In genomic region chr2:237497009-237497819, GRCh38 we compare ENCODE assay signal across 25 cellular contexts. TPM values are rescaled to one million over a fixed set of nuclear protein-coding genes. Genes with fewer than 3 reads are reported as not detected.
A peak's percentile ranks its signal among the peaks of the same experiment; 100 is the strongest.
DNase-seq lines count a peak whose midpoint lies in the region; FAIRE-seq and TF ChIP-seq lines count a peak whose summit lies in the region.
"Had no signal": no experiment of that assay in that cellular context is flagged by ENCODE, and none has a peak within 500 bp of the region (broad histone marks: within the 10 kb centered on the region; RNA-seq: fewer than 3 reads in every experiment).

No MANE protein-coding gene starts in this region.

- H3K9me2 ChIP-seq in PC-9 (ENCODE audit: insufficient read depth) = no peaks in the 10 kb centered on the region

- no peak for TF ChIP-seq CTCF in PC-9 (conservative IDR thresholded peaks at IDR 0.05)
- no peak for TF ChIP-seq CTCF in kidney (IDR thresholded peaks at IDR 0.05; ENCODE audit: borderline replicate concordance, extremely low read depth, insufficient read depth)
- no peak for TF ChIP-seq CTCF in stomach (IDR thresholded peaks at IDR 0.05)
- no peak for TF ChIP-seq CTCF in mesothelial cell of epicardium (IDR thresholded peaks at IDR 0.05; ENCODE audit: unreplicated experiment)

- TF ChIP-seq EP300 in stomach (IDR thresholded peaks at IDR 0.05) = no peak

- H3K36me3 Mint-ChIP-seq in mesothelial cell of epicardium = peaks cover 18% of the 10 kb centered on the region

- H3K27me3 ChIP-seq in PC-9 (ENCODE audit: insufficient read depth, low read depth) = no peaks in the 10 kb centered on the region
- H3K27me3 ChIP-seq in stomach = peaks cover 0 to 16% (median 0%) of the 10 kb centered on the region in 3 donors
- peaks cover 6% of the 10 kb centered on the region for H3K27me3 ChIP-seq in effector memory CD4-positive, alpha-beta T cell (replicated peaks; ENCODE audit: control insufficient read depth, insufficient read depth, low read length, poor library complexity, severe bottlenecking)
- H3K27me3 ChIP-seq: BE2C had no signal

- no peak overlapping the region for H3K9ac ChIP-seq in kidney (ENCODE audit: low read length in 2 of 2)

- POLR2A ChIA-PET in PC-9 (lab: Charles Lee; ENCODE audit: unreplicated experiment) = interaction anchor here (0.6 kb wide), 1 partner anchor 329 kb away, joined by 4 read pairs; no protein-coding TSS in a partner anchor

- WGBS in stomach, 5 donors = 41 to 70% (median 63%) methylated on average over 19 to 22 of the region's 22 CpGs

- no peak overlapping the region for H3K4me3 ChIP-seq in PC-9
- no peak overlapping the region for H3K4me3 ChIP-seq in kidney (ENCODE audit: low read length in 2 of 2)
- H3K4me3 ChIP-seq in stomach = no peak overlapping the region
- H3K4me3 ChIP-seq in effector memory CD4-positive, alpha-beta T cell (ENCODE audit: insufficient read depth, low read depth, low read length, poor library complexity, severe bottlenecking) = no peak overlapping the region
- H3K4me3 ChIP-seq: tibial artery had no signal

- H4K20me1 ChIP-seq in PC-9 (ENCODE audit: insufficient read depth) = no peaks in the 10 kb centered on the region

- CTCF ChIA-PET in PC-9 (lab: Charles Lee) = interaction anchor here (0.6 to 1.1 kb wide), 2 partner anchors 8 to 16 kb away, joined by 3 to 4 read pairs; no protein-coding TSS in a partner anchor

- peak overlapping the region; percentile 93 for H3K27ac ChIP-seq in PC-9
- no peak overlapping the region for H3K27ac ChIP-seq in kidney (ENCODE audit: low read depth in 2 of 2, low read length in 2 of 2)
- H3K27ac ChIP-seq in stomach = peak overlapping the region; percentile 52 to 94 (median 85)
- H3K27ac ChIP-seq in effector memory CD4-positive, alpha-beta T cell (ENCODE audit: insufficient read depth, low read length, poor library complexity, severe bottlenecking) = no peak overlapping the region
- H3K27ac ChIP-seq: epithelial cell of prostate, RWPE1, tibial artery had no signal

- H3K36me3 ChIP-seq in PC-9 (ENCODE audit: low read depth) = peaks cover 76% of the 10 kb centered on the region
- H3K36me3 ChIP-seq in kidney (ENCODE audit: control insufficient read depth in 1 of 2, insufficient read depth in 2 of 2, low read length in 2 of 2) = no peaks in the 10 kb centered on the region
- H3K36me3 ChIP-seq in stomach = peaks cover 9 to 64% (median 43%) of the 10 kb centered on the region in 4 donors
- no peaks in the 10 kb centered on the region for H3K36me3 ChIP-seq in effector memory CD4-positive, alpha-beta T cell (ENCODE audit: control insufficient read depth, insufficient read depth, low read length)
- H3K36me3 ChIP-seq: BE2C had no signal

- H2AFZ ChIP-seq in PC-9 = no peak overlapping the region

- peaks cover 73% of the 10 kb centered on the region for H3K79me2 ChIP-seq in PC-9 (ENCODE audit: low read depth)

- FAIRE-seq in kidney (lab: Jason Lieb, UNC) = no peak
- FAIRE-seq: D721Med, frontal cortex had no signal

- no TSS peak for BruUV-seq in PC-9 (replicated peaks; lab: Mats Ljungman, UMichigan)

- no peak for TF ChIP-seq POLR2A in stomach (IDR thresholded peaks at IDR 0.05)

- H3K27ac Mint-ChIP-seq in mesothelial cell of epicardium = no peak overlapping the region
- H3K27ac Mint-ChIP-seq: activated CD8-positive, alpha-beta T cell treated with anti-CD3 and anti-CD28 coated beads for 36 hours; nephron; stimulated activated naive B cell treated with anti-CD40 and anti-IgM and Interleukin-4, amounts not matched to agents 10 μg/mL and 1 μg/mL and 100 μg/mL, for 72 hours had no signal

- H3K4me1 Mint-ChIP-seq in mesothelial cell of epicardium = no peaks in the 10 kb centered on the region
- H3K4me1 Mint-ChIP-seq: stimulated activated naive B cell treated with anti-CD40 and anti-IgM and Interleukin-4, amounts not matched to agents 10 μg/mL and 1 μg/mL and 100 μg/mL, for 72 hours had no signal

- H3K4me1 ChIP-seq in PC-9 (replicated peaks; ENCODE audit: insufficient read depth) = peaks cover 68% of the 10 kb centered on the region
- no peaks in the 10 kb centered on the region for H3K4me1 ChIP-seq in kidney (ENCODE audit: control insufficient read depth in 1 of 2, insufficient read depth in 1 of 2, low read depth in 1 of 2, low read length in 2 of 2)
- peaks cover 19 to 78% (median 57%) of the 10 kb centered on the region in 4 donors for H3K4me1 ChIP-seq in stomach
- H3K4me1 ChIP-seq in effector memory CD4-positive, alpha-beta T cell (ENCODE audit: control insufficient read depth, insufficient read depth, low read length, poor library complexity, severe bottlenecking) = no peaks in the 10 kb centered on the region

- intact Hi-C loops in PC-9 (cut with micrococcal nuclease; ENCODE audit: unreplicated experiment) = no loop called here
- intact Hi-C loops in kidney (cut with DNase I) = no loop called here
- intact Hi-C loops in stomach (cut with DNase I; ENCODE audit: low total_unique reads) = no loop called here

- H3K9me3 Mint-ChIP-seq in mesothelial cell of epicardium = peaks cover 12% of the 10 kb centered on the region

- H3K4me3 Mint-ChIP-seq in mesothelial cell of epicardium = no peak overlapping the region
- H3K4me3 Mint-ChIP-seq: activated CD8-positive, alpha-beta T cell treated with anti-CD3 and anti-CD28 coated beads for 36 hours; nephron; stimulated activated naive B cell treated with anti-CD40 and anti-IgM and Interleukin-4, amounts not matched to agents 10 μg/mL and 1 μg/mL and 100 μg/mL, for 72 hours had no signal

- H3K4me2 ChIP-seq in PC-9 = no peak overlapping the region

- H3K27me3 Mint-ChIP-seq in mesothelial cell of epicardium (ENCODE audit: low read depth) = no peaks in the 10 kb centered on the region

- H3F3A ChIP-seq in PC-9 (ENCODE audit: insufficient read depth, low read depth) = peaks cover 66% of the 10 kb centered on the region

- DNase-seq in ELF-1 (ENCODE audit: low read depth, low spot score) = peak; percentile 28
- no peak for DNase-seq in PC-9
- peak; percentile 56 for DNase-seq in kidney
- DNase-seq in stomach = peak; percentile 54
- DNase-seq in mesothelial cell of epicardium (ENCODE audit: low spot score in 2 of 2, unreplicated experiment in 2 of 2) = no peak
- no peak for DNase-seq in NCI-H2171 (lab: John Stamatoyannopoulos, UW)
- no peak for DNase-seq in NCI-H774 (lab: John Stamatoyannopoulos, UW)
- no peak for DNase-seq in effector memory CD4-positive, alpha-beta T cell
- DNase-seq: activated CD8-positive, alpha-beta T cell treated with anti-CD3 and anti-CD28 coated beads for 36 hours; activated T-cell treated with anti-CD3 and anti-CD28 coated beads, Interleukin-2, amount 50 U/mL, for 1 hour; amygdala; BE2C; central memory CD4-positive, alpha-beta T cell; kidney glomerular epithelial cell; NCI-H187 treated with DMSO at 0.1 percent for 48 hours; NCI-H345; stimulated activated CD4-positive, alpha-beta T cell treated with anti-CD3 and anti-CD28 coated beads, Interleukin-2, amount 100 ng/mL, for 24 hours; stimulated activated naive B cell treated with anti-CD40 and anti-IgM and Interleukin-4, amounts not matched to agents 10 μg/mL and 1 μg/mL and 100 μg/mL, for 72 hours had no signal

- no peaks in the 10 kb centered on the region for H3K9me3 ChIP-seq in PC-9 (ENCODE audit: insufficient read depth, low read depth)
- H3K9me3 ChIP-seq in kidney (ENCODE audit: control insufficient read depth in 1 of 2, low read length in 2 of 2) = no peaks in the 10 kb centered on the region
- H3K9me3 ChIP-seq in stomach = peaks cover 0 to 4% (median 2%) of the 10 kb centered on the region in 4 donors
- no peaks in the 10 kb centered on the region for H3K9me3 ChIP-seq in effector memory CD4-positive, alpha-beta T cell (ENCODE audit: control insufficient read depth, low read length)
- H3K9me3 ChIP-seq: BE2C had no signal

RNA-seq across cellular contexts. Expression of gene MLPH, which starts 10.2 kb away (rescaled TPM):
- 237 and 283 TPM in 2 replicates for total RNA-seq in PC-9 (2021)
- total RNA-seq in kidney = 9.6 TPM
- 4.6 TPM for polyA plus RNA-seq in kidney (ENCODE audit: insufficient read depth, low read depth, low replicate concordance)
- total RNA-seq in stomach = 100 to 1,000 TPM; 182 to 657 (median 436) TPM
- polyA plus RNA-seq in stomach = 100 to 1,000 TPM in 1 of 3 donors, 10 to 100 TPM in 2; 61.3 to 308 (median 72.6) TPM
- 6.1 to 7.7 TPM (median 7.5 TPM) in 3 replicates for total RNA-seq in mesothelial cell of epicardium
- total RNA-seq: activated CD8-positive, alpha-beta T cell treated with anti-CD3 and anti-CD28 coated beads for 36 hours; dermis microvascular lymphatic vessel endothelial cell had no signal

Comparison
In these comparisons a context has a peak if more than half of its experiments do, and no peak if none do; other contexts are left out.
1. DNase-seq: peak in ELF-1 (single experiment), kidney (single experiment) and stomach (single experiment); none in PC-9 (0 of 2), mesothelial cell of epicardium (0 of 2), NCI-H2171 (single experiment), NCI-H774 (single experiment) and effector memory CD4-positive, alpha-beta T cell (0 of 3).
2. H3K27ac ChIP-seq: peak in PC-9 (single experiment) and stomach (5 of 5); none in kidney (0 of 2) and effector memory CD4-positive, alpha-beta T cell (single experiment).
3. RNA of gene MLPH, which starts 10.2 kb away (total RNA-seq): 182 to 657 TPM in stomach and 237 to 283 TPM in PC-9; 9.6 TPM in kidney (single experiment) and 6.1 to 7.7 TPM in mesothelial cell of epicardium; every median in the first group is over 10 times any median in the second.